Comparison of ENCODE assay signal across 9 cellular contexts in the genomic region with DNA sequence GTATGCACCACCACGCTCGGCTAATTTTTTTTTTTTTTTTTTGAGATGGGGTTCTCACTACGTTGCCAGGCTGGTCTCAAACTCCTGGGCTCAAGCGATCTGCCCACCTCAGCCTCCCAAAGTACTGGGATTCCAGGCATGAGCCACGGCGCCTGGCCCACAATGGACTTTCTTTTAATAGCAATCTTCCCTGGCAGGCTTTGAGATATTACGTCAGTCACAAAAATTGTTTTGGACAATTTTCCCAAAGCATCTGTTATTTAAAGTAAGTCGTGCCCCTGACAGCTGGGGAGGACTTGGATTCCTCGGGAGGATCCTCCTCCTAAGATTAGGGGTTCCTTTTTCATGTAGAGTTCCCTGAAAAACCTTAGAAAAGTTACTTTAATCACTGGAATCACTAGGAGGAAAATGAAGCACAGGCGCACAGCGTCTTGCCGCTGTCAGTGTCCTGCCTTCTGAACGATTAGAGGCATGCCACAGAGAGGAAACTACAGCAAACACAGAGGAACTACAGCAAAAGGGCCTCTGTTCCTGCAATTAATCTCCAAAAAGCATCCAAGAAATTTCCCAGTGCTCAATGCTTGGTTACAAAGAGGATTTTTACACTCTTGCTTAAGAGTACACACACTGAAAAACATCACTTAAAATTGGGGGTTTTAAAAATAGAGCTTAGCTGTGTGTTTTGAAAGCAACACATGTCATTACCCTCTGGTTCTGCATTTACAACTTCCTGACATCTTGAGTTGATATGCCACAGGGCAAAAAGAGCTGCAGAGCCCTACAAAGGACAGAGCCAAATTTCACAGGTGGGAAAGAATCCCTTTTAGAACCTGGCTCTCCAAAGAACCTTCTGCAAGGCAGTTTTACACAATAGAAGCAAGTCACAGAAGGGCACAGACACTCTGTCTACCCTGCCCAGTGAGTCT. TPM values are rescaled to one million over a fixed set of nuclear protein-coding genes. Genes with fewer than 3 reads are reported as not detected.
A peak's percentile ranks its signal among the peaks of the same experiment; 100 is the strongest.
DNase-seq lines count a peak whose midpoint lies in the region; ATAC-seq and TF ChIP-seq lines count a peak whose summit lies in the region.
"Had no signal": no experiment of that assay in that cellular context is flagged by ENCODE, and none has a peak within 500 bp of the region (broad histone marks: within the 10 kb centered on the region; RNA-seq: fewer than 3 reads in every experiment).

No MANE protein-coding gene starts in this region.

- DNase-seq in GM12864 (ENCODE audit: low read depth) (no peak), left cardiac atrium (peak; percentile 72), SKM-1 treated with dmso at 0.1 percent for 144 hours (lab: John Stamatoyannopoulos, UW; ENCODE audit: unreplicated experiment) (no peak), DMS79 (lab: John Stamatoyannopoulos, UW) (no peak), NCI-H187 (lab: John Stamatoyannopoulos, UW) (no peak)

- no peaks in the 10 kb centered on the region for H3K9me3 Mint-ChIP-seq in stimulated activated memory B cell treated with anti-CD40 and anti-IgM and Interleukin-4, amounts not matched to agents 10 μg/mL and 1 μg/mL and 100 μg/mL, for 72 hours

- peak; percentile 17 to 22 for ATAC-seq in left cardiac atrium
- no peak for ATAC-seq in stimulated activated memory B cell treated with anti-CD40 and anti-IgM and Interleukin-4, amounts not matched to agents 10 μg/mL and 1 μg/mL and 100 μg/mL, for 72 hours
- no peak for ATAC-seq in SK-N-SH treated with all-trans-retinoic acid at 6 μM for 48 hours
- ATAC-seq: K562 had no signal

- peak overlapping the region; percentile 7; the same call in 1 of the 2 replicates for H3K4me3 ChIP-seq in GM12864 (ENCODE audit: low read depth, low read length)
- H3K4me3 ChIP-seq: K562 had no signal

- TF ChIP-seq CTCF in GM12864 (IDR thresholded peaks at IDR 0.05; ENCODE audit: low read depth, low read length, missing control alignments) = no peak
- TF ChIP-seq CTCF in VCaP (conservative IDR thresholded peaks at IDR 0.05) = no peak

- peaks cover 85% of the 10 kb centered on the region for H3K4me1 Mint-ChIP-seq in stimulated activated memory B cell treated with anti-CD40 and anti-IgM and Interleukin-4, amounts not matched to agents 10 μg/mL and 1 μg/mL and 100 μg/mL, for 72 hours

- H3K27ac ChIP-seq in VCaP = peak overlapping the region; percentile 99

- H3K27ac Mint-ChIP-seq in stimulated activated memory B cell treated with anti-CD40 and anti-IgM and Interleukin-4, amounts not matched to agents 10 μg/mL and 1 μg/mL and 100 μg/mL, for 72 hours = peak overlapping the region; percentile 81

- H3K36me3 Mint-ChIP-seq in stimulated activated memory B cell treated with anti-CD40 and anti-IgM and Interleukin-4, amounts not matched to agents 10 μg/mL and 1 μg/mL and 100 μg/mL, for 72 hours = no peaks in the 10 kb centered on the region

- no peaks in the 10 kb centered on the region for H3K27me3 Mint-ChIP-seq in stimulated activated memory B cell treated with anti-CD40 and anti-IgM and Interleukin-4, amounts not matched to agents 10 μg/mL and 1 μg/mL and 100 μg/mL, for 72 hours

- peak overlapping the region; percentile 68 for H3K4me3 Mint-ChIP-seq in stimulated activated memory B cell treated with anti-CD40 and anti-IgM and Interleukin-4, amounts not matched to agents 10 μg/mL and 1 μg/mL and 100 μg/mL, for 72 hours

- intact Hi-C loops in left cardiac atrium (cut with DNase I) = no loop called here

TF ChIP-seq in SK-N-SH treated with all-trans-retinoic acid at 6 μM for 48 hours, 23 proteins besides CTCF, POLR2A, EP300 and RAD21 (continues in another document):
- TF ChIP-seq, protein P1, sequence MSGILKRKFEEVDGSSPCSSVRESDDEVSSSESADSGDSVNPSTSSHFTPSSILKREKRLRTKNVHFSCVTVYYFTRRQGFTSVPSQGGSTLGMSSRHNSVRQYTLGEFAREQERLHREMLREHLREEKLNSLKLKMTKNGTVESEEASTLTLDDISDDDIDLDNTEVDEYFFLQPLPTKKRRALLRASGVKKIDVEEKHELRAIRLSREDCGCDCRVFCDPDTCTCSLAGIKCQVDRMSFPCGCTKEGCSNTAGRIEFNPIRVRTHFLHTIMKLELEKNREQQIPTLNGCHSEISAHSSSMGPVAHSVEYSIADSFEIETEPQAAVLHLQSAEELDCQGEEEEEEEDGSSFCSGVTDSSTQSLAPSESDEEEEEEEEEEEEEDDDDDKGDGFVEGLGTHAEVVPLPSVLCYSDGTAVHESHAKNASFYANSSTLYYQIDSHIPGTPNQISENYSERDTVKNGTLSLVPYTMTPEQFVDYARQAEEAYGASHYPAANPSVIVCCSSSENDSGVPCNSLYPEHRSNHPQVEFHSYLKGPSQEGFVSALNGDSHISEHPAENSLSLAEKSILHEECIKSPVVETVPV (CRISPR knock-in tag; IDR thresholded peaks at IDR 0.05) = no peak
- TF ChIP-seq ESRRG (CRISPR knock-in tag; IDR thresholded peaks at IDR 0.05) (no peak), ZC3H10 (CRISPR knock-in tag; IDR thresholded peaks at IDR 0.05) (no peak), RARB (CRISPR knock-in tag; IDR thresholded peaks at IDR 0.05) (no peak), PPARA (CRISPR knock-in tag; IDR thresholded peaks at IDR 0.05; ENCODE audit: borderline replicate concordance) (no peak), ZNF565 (CRISPR knock-in tag; conservative IDR thresholded peaks at IDR 0.05; ENCODE audit: low read depth) (no peak), TCF4 (CRISPR knock-in tag; IDR thresholded peaks at IDR 0.05; ENCODE audit: borderline replicate concordance) (no peak), BACH2 (CRISPR knock-in tag; IDR thresholded peaks at IDR 0.05; ENCODE audit: borderline replicate concordance) (no peak), GLIS3 (CRISPR knock-in tag; IDR thresholded peaks at IDR 0.05) (no peak), CSDC2 (CRISPR knock-in tag; IDR thresholded peaks at IDR 0.05) (no peak), ZFP30 (CRISPR knock-in tag; IDR thresholded peaks at IDR 0.05) (no peak), ZNF70 (CRISPR knock-in tag; IDR thresholded peaks at IDR 0.05) (no peak), SNAI2 (CRISPR knock-in tag; IDR thresholded peaks at IDR 0.05) (no peak), OSR1 (CRISPR knock-in tag; IDR thresholded peaks at IDR 0.05) (no peak)
- TF ChIP-seq, protein P2, sequence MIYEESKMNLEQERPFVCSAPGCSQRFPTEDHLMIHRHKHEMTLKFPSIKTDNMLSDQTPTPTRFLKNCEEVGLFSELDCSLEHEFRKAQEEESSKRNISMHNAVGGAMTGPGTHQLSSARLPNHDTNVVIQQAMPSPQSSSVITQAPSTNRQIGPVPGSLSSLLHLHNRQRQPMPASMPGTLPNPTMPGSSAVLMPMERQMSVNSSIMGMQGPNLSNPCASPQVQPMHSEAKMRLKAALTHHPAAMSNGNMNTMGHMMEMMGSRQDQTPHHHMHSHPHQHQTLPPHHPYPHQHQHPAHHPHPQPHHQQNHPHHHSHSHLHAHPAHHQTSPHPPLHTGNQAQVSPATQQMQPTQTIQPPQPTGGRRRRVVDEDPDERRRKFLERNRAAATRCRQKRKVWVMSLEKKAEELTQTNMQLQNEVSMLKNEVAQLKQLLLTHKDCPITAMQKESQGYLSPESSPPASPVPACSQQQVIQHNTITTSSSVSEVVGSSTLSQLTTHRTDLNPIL (CRISPR knock-in tag; IDR thresholded peaks at IDR 0.05; ENCODE audit: low read depth) = no peak
- TF ChIP-seq, protein P3, sequence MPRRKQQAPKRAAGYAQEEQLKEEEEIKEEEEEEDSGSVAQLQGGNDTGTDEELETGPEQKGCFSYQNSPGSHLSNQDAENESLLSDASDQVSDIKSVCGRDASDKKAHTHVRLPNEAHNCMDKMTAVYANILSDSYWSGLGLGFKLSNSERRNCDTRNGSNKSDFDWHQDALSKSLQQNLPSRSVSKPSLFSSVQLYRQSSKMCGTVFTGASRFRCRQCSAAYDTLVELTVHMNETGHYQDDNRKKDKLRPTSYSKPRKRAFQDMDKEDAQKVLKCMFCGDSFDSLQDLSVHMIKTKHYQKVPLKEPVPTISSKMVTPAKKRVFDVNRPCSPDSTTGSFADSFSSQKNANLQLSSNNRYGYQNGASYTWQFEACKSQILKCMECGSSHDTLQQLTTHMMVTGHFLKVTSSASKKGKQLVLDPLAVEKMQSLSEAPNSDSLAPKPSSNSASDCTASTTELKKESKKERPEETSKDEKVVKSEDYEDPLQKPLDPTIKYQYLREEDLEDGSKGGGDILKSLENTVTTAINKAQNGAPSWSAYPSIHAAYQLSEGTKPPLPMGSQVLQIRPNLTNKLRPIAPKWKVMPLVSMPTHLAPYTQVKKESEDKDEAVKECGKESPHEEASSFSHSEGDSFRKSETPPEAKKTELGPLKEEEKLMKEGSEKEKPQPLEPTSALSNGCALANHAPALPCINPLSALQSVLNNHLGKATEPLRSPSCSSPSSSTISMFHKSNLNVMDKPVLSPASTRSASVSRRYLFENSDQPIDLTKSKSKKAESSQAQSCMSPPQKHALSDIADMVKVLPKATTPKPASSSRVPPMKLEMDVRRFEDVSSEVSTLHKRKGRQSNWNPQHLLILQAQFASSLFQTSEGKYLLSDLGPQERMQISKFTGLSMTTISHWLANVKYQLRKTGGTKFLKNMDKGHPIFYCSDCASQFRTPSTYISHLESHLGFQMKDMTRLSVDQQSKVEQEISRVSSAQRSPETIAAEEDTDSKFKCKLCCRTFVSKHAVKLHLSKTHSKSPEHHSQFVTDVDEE (CRISPR knock-in tag; IDR thresholded peaks at IDR 0.05) = no peak
- TF ChIP-seq, protein P4, sequence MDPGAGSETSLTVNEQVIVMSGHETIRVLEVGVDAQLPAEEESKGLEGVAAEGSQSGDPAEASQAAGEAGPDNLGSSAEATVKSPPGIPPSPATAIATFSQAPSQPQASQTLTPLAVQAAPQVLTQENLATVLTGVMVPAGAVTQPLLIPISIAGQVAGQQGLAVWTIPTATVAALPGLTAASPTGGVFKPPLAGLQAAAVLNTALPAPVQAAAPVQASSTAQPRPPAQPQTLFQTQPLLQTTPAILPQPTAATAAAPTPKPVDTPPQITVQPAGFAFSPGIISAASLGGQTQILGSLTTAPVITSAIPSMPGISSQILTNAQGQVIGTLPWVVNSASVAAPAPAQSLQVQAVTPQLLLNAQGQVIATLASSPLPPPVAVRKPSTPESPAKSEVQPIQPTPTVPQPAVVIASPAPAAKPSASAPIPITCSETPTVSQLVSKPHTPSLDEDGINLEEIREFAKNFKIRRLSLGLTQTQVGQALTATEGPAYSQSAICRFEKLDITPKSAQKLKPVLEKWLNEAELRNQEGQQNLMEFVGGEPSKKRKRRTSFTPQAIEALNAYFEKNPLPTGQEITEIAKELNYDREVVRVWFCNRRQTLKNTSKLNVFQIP (CRISPR knock-in tag; IDR thresholded peaks at IDR 0.05; ENCODE audit: borderline replicate concordance, low read depth) = no peak

RNA-seq across cellular contexts. Expression of a gene that starts 4.5 kb away (rescaled TPM):
- 10 to 100 TPM; 27.9 to 55.0 TPM for total RNA-seq in left cardiac atrium

RNA-seq across cellular contexts. Expression of a gene that starts 28.5 kb away (rescaled TPM):
- total RNA-seq in left cardiac atrium = under 1 TPM in 1 of 2 donors, not detected in 1; 0.38 TPM
- total RNA-seq: K562 had no signal

Comparison
In these comparisons a context has a peak if more than half of its experiments do, and no peak if none do; other contexts are left out.
1. ATAC-seq: peak in left cardiac atrium (2 of 2); none in stimulated activated memory B cell treated with anti-CD40 and anti-IgM and Interleukin-4, amounts not matched to agents 10 μg/mL and 1 μg/mL and 100 μg/mL, for 72 hours (single experiment) and SK-N-SH treated with all-trans-retinoic acid at 6 μM for 48 hours (single experiment).